ENCODE assay signal across 19 cellular contexts in the genomic region with DNA sequence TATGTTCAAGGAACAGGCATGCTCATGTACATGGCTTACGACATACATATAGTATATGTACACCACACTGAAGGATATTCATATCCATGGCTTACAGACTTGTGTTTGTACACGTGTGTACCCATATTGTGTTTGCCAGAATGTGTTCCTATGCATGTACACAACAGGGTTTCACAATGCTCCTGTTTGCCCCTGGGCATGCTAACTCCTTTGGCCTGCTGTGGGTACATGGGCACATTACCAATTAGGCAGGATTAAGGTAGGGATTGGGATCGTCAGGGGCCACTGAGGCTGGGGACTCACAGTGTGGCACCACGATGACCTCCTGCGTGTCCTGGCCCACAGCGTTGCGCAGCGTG. TPM values are rescaled to one million over a fixed set of nuclear protein-coding genes. Genes with fewer than 3 reads are reported as not detected.
DNase-seq lines count a peak whose midpoint lies in the region; ATAC-seq and TF ChIP-seq lines count a peak whose summit lies in the region.
"Had no signal": no experiment of that assay in that cellular context is flagged by ENCODE, and none has a peak within 500 bp of the region (broad histone marks: within the 10 kb centered on the region; RNA-seq: fewer than 3 reads in every experiment).

No MANE protein-coding gene starts in this region.

- TF ChIP-seq CTCF in PC-9 (conservative IDR thresholded peaks at IDR 0.05) = no peak
- no peak for TF ChIP-seq CTCF in epithelial cell of esophagus (IDR thresholded peaks at IDR 0.05; ENCODE audit: insufficient read depth, low read depth, low read length, missing control alignments)
- no peak for TF ChIP-seq CTCF in omental fat pad (IDR thresholded peaks at IDR 0.05)
- no peak for TF ChIP-seq CTCF in vagina (IDR thresholded peaks at IDR 0.05)

- CTCF ChIA-PET in PC-9 (lab: Charles Lee) = no interaction called here

- POLR2A ChIA-PET in PC-9 (lab: Charles Lee; ENCODE audit: unreplicated experiment) = no interaction called here

- no peaks in the 10 kb centered on the region for H3K9me3 ChIP-seq in PC-9 (ENCODE audit: insufficient read depth, low read depth)
- no peaks in the 10 kb centered on the region for H3K9me3 ChIP-seq in vagina
- H3K9me3 ChIP-seq: ascending aorta, mucosa of descending colon, right atrium auricular region had no signal

- intact Hi-C loops in PC-9 (cut with micrococcal nuclease; ENCODE audit: unreplicated experiment) = no loop called here
- intact Hi-C loops in vagina (cut with DNase I) = no loop called here

- ATAC-seq in omental fat pad (ENCODE audit: low FRiP score) (peak; percentile 14), HG02759 (IDR thresholded peaks at IDR 0.05; ENCODE audit: unreplicated experiment) (no peak)

- H3F3A ChIP-seq in PC-9 (ENCODE audit: insufficient read depth, low read depth) = no peaks in the 10 kb centered on the region

- no peaks in the 10 kb centered on the region for H4K20me1 ChIP-seq in PC-9 (ENCODE audit: insufficient read depth)

- H3K9me2 ChIP-seq in PC-9 (ENCODE audit: insufficient read depth) = no peaks in the 10 kb centered on the region

- H3K4me1 ChIP-seq in PC-9 (replicated peaks; ENCODE audit: insufficient read depth) = no peaks in the 10 kb centered on the region
- peaks cover 45% of the 10 kb centered on the region for H3K4me1 ChIP-seq in vagina

- no peaks in the 10 kb centered on the region for H3K36me3 ChIP-seq in PC-9 (ENCODE audit: low read depth)
- H3K36me3 ChIP-seq in vagina = peaks cover 0 to 46% of the 10 kb centered on the region in 2 donors

- H3K27me3 ChIP-seq in PC-9 (ENCODE audit: insufficient read depth, low read depth) = no peaks in the 10 kb centered on the region
- H3K27me3 ChIP-seq in vagina = no peaks in the 10 kb centered on the region
- H3K27me3 ChIP-seq: ascending aorta, right atrium auricular region had no signal

- H2AFZ ChIP-seq in PC-9 = 0 out of 2 replicates have a peak overlapping the region, but pooled peaks have one; percentile 61

- TF ChIP-seq POLR2A in vagina (IDR thresholded peaks at IDR 0.05) = no peak

- no peak overlapping the region for H3K27ac ChIP-seq in PC-9
- peak overlapping the region; percentile 83 for H3K27ac ChIP-seq in vagina

- BruUV-seq in PC-9 (replicated peaks; lab: Mats Ljungman, UMichigan) = no TSS peak

- DNase-seq in PC-9 (no peak), epithelial cell of esophagus (ENCODE audit: low read depth) (no peak), omental fat pad (ENCODE audit: low spot score) (no peak), vagina (ENCODE audit: extremely low spot score in 2 of 2) (no peak), NCI-H345 (lab: John Stamatoyannopoulos, UW) (no peak), SKM-1 treated with dmso at 0.1 percent for 144 hours (lab: John Stamatoyannopoulos, UW; ENCODE audit: unreplicated experiment) (no peak)
- DNase-seq: DMS79; effector memory CD4-positive, alpha-beta T cell; NCI-H524 treated with DMSO at 0.1 percent for 48 hours had no signal

- H3K4me3 ChIP-seq in PC-9 (no peak overlapping the region), epithelial cell of esophagus (ENCODE audit: low read length) (peak overlapping the region; percentile 33), vagina (no peak overlapping the region)
- H3K4me3 ChIP-seq: ascending aorta, mucosa of descending colon had no signal

- H3K79me2 ChIP-seq in PC-9 (ENCODE audit: low read depth) = no peaks in the 10 kb centered on the region

- peak overlapping the region; percentile 73 for H3K4me2 ChIP-seq in PC-9

RNA-seq across cellular contexts. Expression of a gene that starts 26.2 kb away (rescaled TPM):
- total RNA-seq in PC-9 (2021) (0.08 TPM in 1 of 2 replicates, not detected in the other), omental fat pad (100 to 1,000 TPM; 126 to 366 (median 149) TPM), vagina (173 TPM)

RNA-seq across cellular contexts. Expression of a gene that starts 37.1 kb away (rescaled TPM):
- total RNA-seq in PC-9 (2021) = not detected in 2 replicates
- not detected for total RNA-seq in omental fat pad
- total RNA-seq in vagina = not detected
- total RNA-seq: activated CD8-positive, alpha-beta memory T cell treated with anti-CD3 and anti-CD28 coated beads for 36 hours; activated T-cell treated with anti-CD3 and anti-CD28 coated beads, Interleukin-2, amount 50 U/mL, for 72 hours; ascending aorta; CD8-positive, alpha-beta memory T cell; LHCN-M2; neural crest cell; right atrium auricular region; Right ventricle myocardium inferior had no signal

RNA-seq across cellular contexts. Expression of a gene that starts 43.1 kb away (rescaled TPM):
- total RNA-seq in PC-9 (2021) (0.72 and 0.95 TPM in 2 replicates), omental fat pad (100 to 1,000 TPM in 1 of 4 donors, 10 to 100 TPM in 3; 55.6 to 140 (median 77.6) TPM), vagina (21.4 TPM)
- total RNA-seq: activated CD8-positive, alpha-beta memory T cell treated with anti-CD3 and anti-CD28 coated beads for 36 hours; neural crest cell had no signal

Comparison
In these comparisons a context has a peak if more than half of its experiments do, and no peak if none do; other contexts are left out.
1. RNA of a gene that starts 26.2 kb away (total RNA-seq): 173 TPM in vagina (single experiment) and 126 to 366 TPM in omental fat pad; 0.08 TPM in PC-9; every median in the first group is over 100 times any median in the second.
2. RNA of a gene that starts 43.1 kb away (total RNA-seq): 55.6 to 140 TPM in omental fat pad and 21.4 TPM in vagina (single experiment); 0.72 to 0.95 TPM in PC-9; every median in the first group is over 10 times any median in the second.